8 cellular contexts compared by ENCODE assay signal in genomic region chr10:72340510-72340895, GRCh38. TPM values are rescaled to one million over a fixed set of nuclear protein-coding genes. Genes with fewer than 3 reads are reported as not detected.
A peak's percentile ranks its signal among the peaks of the same experiment; 100 is the strongest.
DNase-seq lines count a peak whose midpoint lies in the region; ATAC-seq and TF ChIP-seq lines count a peak whose summit lies in the region.

No MANE protein-coding gene starts in this region.

- H3K27ac ChIP-seq in Karpas-422 (ENCODE audit: low read length) (no peak overlapping the region), lower lobe of right lung (peak overlapping the region; percentile 65)

- H2AFZ ChIP-seq in Karpas-422 (ENCODE audit: low read length) = no peak overlapping the region

- DNase-seq in G401 (ENCODE audit: low spot score) = peak; percentile 79
- DNase-seq in Karpas-422 = peak; percentile 91
- peak; percentile 91 for DNase-seq in activated CD4-positive, alpha-beta T cell treated with anti-CD3 and anti-CD28 coated beads for 36 hours
- no peak for DNase-seq in chondrocyte (ENCODE audit: low spot score)
- peak; percentile 85 for DNase-seq in lower lobe of right lung
- peak; percentile 70 for DNase-seq in stimulated activated naive CD4-positive, alpha-beta T cell treated with Interleukin-2 at 50 U/mL for 16 hours (lab: John Stamatoyannopoulos, UW)
- DNase-seq in dedifferentiated amniotic fluid mesenchymal stem cell (ENCODE audit: extremely low spot score) = no peak

- H3K4me2 ChIP-seq in Karpas-422 (ENCODE audit: low read depth, low read length, poor library complexity, severe bottlenecking) = no peak overlapping the region

- 0 out of 2 replicates have a peak, but pooled peaks cover 3% of the 10 kb centered on the region for H3K79me2 ChIP-seq in Karpas-422 (ENCODE audit: low read length)

- peaks cover 31% of the 10 kb centered on the region for H3K36me3 Mint-ChIP-seq in activated CD4-positive, alpha-beta T cell treated with anti-CD3 and anti-CD28 coated beads for 36 hours (ENCODE audit: low read depth)
- peaks cover 17% of the 10 kb centered on the region for H3K36me3 Mint-ChIP-seq in chondrocyte (ENCODE audit: low read depth)

- in situ Hi-C loops in G401 (cut with HindIII; ENCODE audit: low sequenced_read_pairs) = no loop called here

- H3K9me3 ChIP-seq in Karpas-422 (ENCODE audit: low read length) (no peaks in the 10 kb centered on the region), lower lobe of right lung (no peaks in the 10 kb centered on the region)

- intact Hi-C loops in activated CD4-positive, alpha-beta T cell treated with anti-CD3 and anti-CD28 coated beads for 36 hours (cut with DNase I, micrococcal nuclease) = loop anchor here (1.0 to 5.0 kb wide), 5 partner anchors 214 to 444 kb away; partner anchors contain the start of gene SPOCK2 (in 1 of the 2)
- intact Hi-C loops in lower lobe of right lung (cut with DNase I) = no loop called here

- no peak overlapping the region for H3K4me3 ChIP-seq in Karpas-422 (ENCODE audit: low read length)
- no peak overlapping the region for H3K4me3 ChIP-seq in lower lobe of right lung

- no peaks in the 10 kb centered on the region for H4K20me1 ChIP-seq in Karpas-422 (ENCODE audit: insufficient read depth, low read depth, low read length)

- TF ChIP-seq CTCF in chondrocyte (IDR thresholded peaks at IDR 0.05) (peak; percentile 96), lower lobe of right lung (IDR thresholded peaks at IDR 0.05) (peak; percentile 98)

- H3K9ac ChIP-seq in Karpas-422 (ENCODE audit: low read length) = no peak overlapping the region

- ATAC-seq in activated CD4-positive, alpha-beta T cell treated with anti-CD3 and anti-CD28 coated beads for 36 hours = peak; percentile 57
- ATAC-seq in lower lobe of right lung = peak; percentile 75 to 80
- no peak for ATAC-seq in HG02870 (IDR thresholded peaks at IDR 0.05; ENCODE audit: unreplicated experiment)

- no peaks in the 10 kb centered on the region for H3K27me3 Mint-ChIP-seq in activated CD4-positive, alpha-beta T cell treated with anti-CD3 and anti-CD28 coated beads for 36 hours
- H3K27me3 Mint-ChIP-seq in chondrocyte (ENCODE audit: low read depth) = no peaks in the 10 kb centered on the region

- no peaks in the 10 kb centered on the region for H3K9me2 ChIP-seq in Karpas-422 (replicated peaks; ENCODE audit: insufficient read depth, low read length)

- peak overlapping the region; percentile 47 for H3K27ac Mint-ChIP-seq in activated CD4-positive, alpha-beta T cell treated with anti-CD3 and anti-CD28 coated beads for 36 hours
- no peak overlapping the region for H3K27ac Mint-ChIP-seq in chondrocyte (ENCODE audit: unreplicated experiment)

- H3K36me3 ChIP-seq in Karpas-422 (ENCODE audit: insufficient read depth, low read length) = peaks cover 23% of the 10 kb centered on the region; the same call in 1 of the 2 replicates
- peaks cover 89% of the 10 kb centered on the region for H3K36me3 ChIP-seq in lower lobe of right lung

- no peaks in the 10 kb centered on the region for H3K9me3 Mint-ChIP-seq in activated CD4-positive, alpha-beta T cell treated with anti-CD3 and anti-CD28 coated beads for 36 hours (ENCODE audit: low read depth)
- no peaks in the 10 kb centered on the region for H3K9me3 Mint-ChIP-seq in chondrocyte (ENCODE audit: low read depth)

- POLR2A ChIA-PET in activated CD4-positive, alpha-beta T cell treated with anti-CD3 and anti-CD28 coated beads for 36 hours (lab: Charles Lee) = interaction anchor here (0.6 kb wide), 3 partner anchors 10 to 57 kb away, joined by 3 to 4 read pairs (median 4); no protein-coding TSS in a partner anchor

- H3K4me3 Mint-ChIP-seq in activated CD4-positive, alpha-beta T cell treated with anti-CD3 and anti-CD28 coated beads for 36 hours = no peak overlapping the region
- no peak overlapping the region for H3K4me3 Mint-ChIP-seq in chondrocyte (ENCODE audit: unreplicated experiment)

- H3K4me1 ChIP-seq in Karpas-422 (ENCODE audit: low read length) (peaks cover 19% of the 10 kb centered on the region), lower lobe of right lung (peaks cover 37% of the 10 kb centered on the region)

- H3K4me1 Mint-ChIP-seq in activated CD4-positive, alpha-beta T cell treated with anti-CD3 and anti-CD28 coated beads for 36 hours = peaks cover 37% of the 10 kb centered on the region
- H3K4me1 Mint-ChIP-seq in chondrocyte (ENCODE audit: low read depth) = peaks cover 19% of the 10 kb centered on the region

- no peaks in the 10 kb centered on the region for H3K27me3 ChIP-seq in Karpas-422 (ENCODE audit: low read length)
- no peaks in the 10 kb centered on the region for H3K27me3 ChIP-seq in lower lobe of right lung (ENCODE audit: low read depth)

- CTCF ChIA-PET in activated CD4-positive, alpha-beta T cell treated with anti-CD3 and anti-CD28 coated beads for 36 hours (lab: Charles Lee) = interaction anchor here (0.7 to 5.5 kb wide), 19 partner anchors 9 to 365 kb away, joined by 3 to 34 read pairs (median 4); no protein-coding TSS in a partner anchor

RNA-seq across cellular contexts. Expression of gene DNAJB12, which starts 14.2 kb away (rescaled TPM):
- 22.6 and 23.1 TPM in 2 replicates for total RNA-seq in G401 (2014; rRNA removed; shearing (Covaris generic))
- 36.1 and 37.4 TPM in 2 replicates for total RNA-seq in Karpas-422 (2014; rRNA removed; shearing (Covaris generic); ENCODE audit: low replicate concordance)
- 10 to 100 TPM; 19.7 to 21.9 TPM for total RNA-seq in activated CD4-positive, alpha-beta T cell treated with anti-CD3 and anti-CD28 coated beads for 36 hours
- 27.3 to 29.8 TPM (median 28.7 TPM) in 3 replicates for total RNA-seq in chondrocyte
- 44.7 TPM for total RNA-seq in lower lobe of right lung

Comparison
In these comparisons a context has a peak if more than half of its experiments do, and no peak if none do; other contexts are left out.
1. DNase-seq: peak in G401 (single experiment), Karpas-422 (single experiment), activated CD4-positive, alpha-beta T cell treated with anti-CD3 and anti-CD28 coated beads for 36 hours (single experiment), lower lobe of right lung (single experiment) and stimulated activated naive CD4-positive, alpha-beta T cell treated with Interleukin-2 at 50 U/mL for 16 hours (single experiment); none in chondrocyte (single experiment) and dedifferentiated amniotic fluid mesenchymal stem cell (single experiment).